In genomic region chr3:105847452-105847851, GRCh38 we compare ENCODE assay signal across 1 cellular context.
TF ChIP-seq lines count a peak whose summit lies in the region.

No MANE protein-coding gene starts in this region.

TF ChIP-seq in GM12878, 131 proteins besides CTCF, POLR2A, EP300 and RAD21:
- TF ChIP-seq ZBTB33 (IDR thresholded peaks at IDR 0.05) = no peak
- TF ChIP-seq MEF2B (IDR thresholded peaks at IDR 0.05; ENCODE audit: partially characterized antibody, poor library complexity, severe bottlenecking) = no peak
- TF ChIP-seq ESRRA (IDR thresholded peaks at IDR 0.05; ENCODE audit: low read length) = no peak
- no peak for TF ChIP-seq CBX3 (IDR thresholded peaks at IDR 0.05; ENCODE audit: borderline replicate concordance, low read depth)
- no peak for TF ChIP-seq NRF1 (conservative IDR thresholded peaks at IDR 0.05; ENCODE audit: low read depth, low read length)
- no peak for TF ChIP-seq NR2C1 (IDR thresholded peaks at IDR 0.05)
- no peak for TF ChIP-seq HSF1 (IDR thresholded peaks at IDR 0.05; ENCODE audit: low read depth, low read length)
- TF ChIP-seq CBFB (IDR thresholded peaks at IDR 0.05; ENCODE audit: low read depth) = no peak
- no peak for TF ChIP-seq STAT3 (IDR thresholded peaks at IDR 0.05; ENCODE audit: low read depth, low read length)
- no peak for TF ChIP-seq BMI1 (IDR thresholded peaks at IDR 0.05; ENCODE audit: borderline replicate concordance)
